In the genomic region with DNA sequence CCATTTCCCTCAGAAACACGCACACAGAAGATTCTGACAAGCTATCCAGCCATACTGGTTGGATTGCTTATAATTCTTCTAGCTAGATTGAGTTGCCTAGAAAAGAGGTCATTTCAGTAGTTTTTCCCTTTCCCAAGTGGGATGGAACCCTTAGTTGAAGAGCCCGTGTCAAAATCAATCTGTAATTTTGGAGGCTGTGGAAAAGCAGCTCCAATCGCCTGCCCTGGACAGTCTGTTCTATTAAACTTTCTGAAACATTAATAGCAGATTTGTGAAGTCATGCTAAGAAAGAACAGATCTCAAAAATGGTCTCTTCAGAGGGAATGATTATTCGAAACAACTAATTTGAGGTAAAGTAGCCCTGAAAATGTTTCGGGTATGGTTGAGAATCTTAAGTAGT, we compare ENCODE assay signal across 30 cellular contexts. TPM values are rescaled to one million over a fixed set of nuclear protein-coding genes. Genes with fewer than 3 reads are reported as not detected.
"Had no signal": no experiment of that assay in that cellular context is flagged by ENCODE, and none has a peak within 500 bp of the region (broad histone marks: within the 10 kb centered on the region; RNA-seq: fewer than 3 reads in every experiment).

No MANE protein-coding gene starts in this region.

- H3K9me3 ChIP-seq: ascending aorta, breast epithelium had no signal

- DNase-seq: activated CD4-positive, alpha-beta memory T cell treated with anti-CD3 and anti-CD28 coated beads, Interleukin-2, amount 10 ng/mL, durations not matched to agents 7 days and 5 days; activated CD4-positive, alpha-beta T cell treated with anti-CD3 and anti-CD28 coated beads for 36 hours; activated CD4-positive, alpha-beta T cell treated with anti-CD3 and anti-CD28 coated beads, Interleukin-2, amount 10 ng/mL, durations not matched to agents 24 days and 14 days; activated CD4-positive, CD25-positive, alpha-beta regulatory T cell; activated CD4-positive, CD25-positive, alpha-beta regulatory T cell treated with anti-CD3 and anti-CD28 coated beads, Interleukin-2, amount 50 U/mL, for 72 hours; activated CD8-positive, alpha-beta memory T cell treated with anti-CD3 and anti-CD28 coated beads, Interleukin-2, amount 50 U/mL, for 48 hours; activated gamma-delta T cell; activated naive CD4-positive, alpha-beta T cell; activated naive CD4-positive, alpha-beta T cell treated with anti-CD3 and anti-CD28 coated beads, Interleukin-2, amount 10 ng/mL, durations not matched to agents 7 days and 5 days; activated naive CD8-positive, alpha-beta T cell treated with anti-CD3 and anti-CD28 coated beads, Interleukin-2, amount 10 ng/mL, durations not matched to agents 7 days and 5 days; activated T-cell treated with anti-CD3 and anti-CD28 coated beads for 4 hours; activated T-cell treated with anti-CD3 and anti-CD28 coated beads, Interleukin-2, amount 50 U/mL, for 24 hours; activated T-cell treated with anti-CD3 and anti-CD28 coated beads, Interleukin-2, amount 50 U/mL, for 72 hours; central memory CD4-positive, alpha-beta T cell; cerebellar nuclear complex; dermis blood vessel endothelial cell; effector CD4-positive, alpha-beta T cell; effector memory CD8-positive, alpha-beta T cell; foreskin fibroblast; head of caudate nucleus; T-helper 1 cell; T-helper 2 cell had no signal

- H3K27me3 ChIP-seq: ascending aorta, breast epithelium, cardiac muscle cell had no signal

- FAIRE-seq: endometrium, endothelial cell of umbilical vein, frontal cortex had no signal

- H3K4me3 ChIP-seq: ascending aorta, cardiac muscle cell, coronary artery had no signal

- H3K4me1 ChIP-seq: ascending aorta, breast epithelium had no signal

- H3K36me3 ChIP-seq: ascending aorta, breast epithelium, cardiac muscle cell had no signal

- H3K27ac ChIP-seq: ascending aorta, cardiac muscle cell, coronary artery, epithelial cell of prostate had no signal

RNA-seq across cellular contexts. Expression of a gene that starts 29.3 kb away (rescaled TPM):
- polyA plus RNA-seq: cardiac muscle cell had no signal
